1 cellular context compared by ENCODE assay signal in genomic region chrX:131287556-131288179, GRCh38.
A peak's percentile ranks its signal among the peaks of the same experiment; 100 is the strongest.
TF ChIP-seq lines count a peak whose summit lies in the region.

No MANE protein-coding gene starts in this region.

TF ChIP-seq in HepG2, 621 proteins besides CTCF, POLR2A, EP300 and RAD21 (continued from another document and continues in another):
- TF ChIP-seq GMEB2 (CRISPR knock-in tag; IDR thresholded peaks at IDR 0.05; ENCODE audit: low read depth), result no peak
- TF ChIP-seq NFE2L2 (IDR thresholded peaks at IDR 0.05; ENCODE audit: low read length), result no peak
- TF ChIP-seq FOXA1 (IDR thresholded peaks at IDR 0.05), result no peak
- peak; percentile 52 for TF ChIP-seq FOXA1 (CRISPR knock-in tag; IDR thresholded peaks at IDR 0.05)
- no peak for TF ChIP-seq GLI4 (CRISPR knock-in tag; IDR thresholded peaks at IDR 0.05; ENCODE audit: borderline replicate concordance)
- TF ChIP-seq ZMAT3 (CRISPR knock-in tag; conservative IDR thresholded peaks at IDR 0.05), result no peak
- no peak for TF ChIP-seq ARNT2 (CRISPR knock-in tag; IDR thresholded peaks at IDR 0.05; ENCODE audit: low read depth)
- TF ChIP-seq SMC3 (IDR thresholded peaks at IDR 0.05; ENCODE audit: low read length), result no peak; the same call in 1 of the 2 replicates
- no peak for TF ChIP-seq KLF15 (CRISPR knock-in tag; IDR thresholded peaks at IDR 0.05; ENCODE audit: borderline replicate concordance)
- no peak for TF ChIP-seq CEBPG (CRISPR knock-in tag; IDR thresholded peaks at IDR 0.05)
- TF ChIP-seq HOXA9 (CRISPR knock-in tag; IDR thresholded peaks at IDR 0.05; ENCODE audit: borderline replicate concordance), result no peak
- TF ChIP-seq KAT2B (IDR thresholded peaks at IDR 0.05; ENCODE audit: borderline replicate concordance, low read depth, low read length), result no peak
- no peak for TF ChIP-seq KLF12 (CRISPR knock-in tag; IDR thresholded peaks at IDR 0.05; ENCODE audit: borderline replicate concordance)
- no peak for TF ChIP-seq CC2D1A (CRISPR knock-in tag; IDR thresholded peaks at IDR 0.05)
- TF ChIP-seq HNF4A (CRISPR knock-in tag; IDR thresholded peaks at IDR 0.05), result peak; percentile 78
- TF ChIP-seq ZNF569 (CRISPR knock-in tag; IDR thresholded peaks at IDR 0.05; ENCODE audit: borderline replicate concordance), result no peak
- no peak for TF ChIP-seq KLF13 (CRISPR knock-in tag; IDR thresholded peaks at IDR 0.05)
- no peak for TF ChIP-seq PHF8 (CRISPR knock-in tag; IDR thresholded peaks at IDR 0.05)
- no peak for TF ChIP-seq DMAP1 (CRISPR knock-in tag; IDR thresholded peaks at IDR 0.05)
- TF ChIP-seq HMG20B (CRISPR knock-in tag; conservative IDR thresholded peaks at IDR 0.05), result no peak
- TF ChIP-seq GZF1 (CRISPR knock-in tag; IDR thresholded peaks at IDR 0.05), result peak; percentile 96
- TF ChIP-seq ZNF121 (CRISPR knock-in tag; IDR thresholded peaks at IDR 0.05), result no peak
- TF ChIP-seq ZNF773 (CRISPR knock-in tag; IDR thresholded peaks at IDR 0.05; ENCODE audit: borderline replicate concordance), result no peak
- TF ChIP-seq TOPORS (CRISPR knock-in tag; IDR thresholded peaks at IDR 0.05), result no peak
- TF ChIP-seq PAX8 (CRISPR knock-in tag; IDR thresholded peaks at IDR 0.05; ENCODE audit: borderline replicate concordance), result no peak
- TF ChIP-seq, protein P1, sequence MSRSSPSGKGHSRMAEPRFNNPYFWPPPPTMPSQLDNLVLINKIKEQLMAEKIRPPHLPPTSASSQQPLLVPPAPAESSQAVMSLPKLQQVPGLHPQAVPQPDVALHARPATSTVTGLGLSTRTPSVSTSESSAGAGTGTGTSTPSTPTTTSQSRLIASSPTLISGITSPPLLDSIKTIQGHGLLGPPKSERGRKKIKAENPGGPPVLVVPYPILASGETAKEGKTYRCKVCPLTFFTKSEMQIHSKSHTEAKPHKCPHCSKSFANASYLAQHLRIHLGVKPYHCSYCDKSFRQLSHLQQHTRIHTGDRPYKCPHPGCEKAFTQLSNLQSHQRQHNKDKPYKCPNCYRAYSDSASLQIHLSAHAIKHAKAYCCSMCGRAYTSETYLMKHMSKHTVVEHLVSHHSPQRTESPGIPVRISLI (CRISPR knock-in tag; IDR thresholded peaks at IDR 0.05; ENCODE audit: borderline replicate concordance), result no peak
- TF ChIP-seq, protein P2, sequence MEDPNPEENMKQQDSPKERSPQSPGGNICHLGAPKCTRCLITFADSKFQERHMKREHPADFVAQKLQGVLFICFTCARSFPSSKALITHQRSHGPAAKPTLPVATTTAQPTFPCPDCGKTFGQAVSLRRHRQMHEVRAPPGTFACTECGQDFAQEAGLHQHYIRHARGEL (CRISPR knock-in tag; IDR thresholded peaks at IDR 0.05), result no peak
- TF ChIP-seq TEAD3 (CRISPR knock-in tag; optimal IDR thresholded peaks at IDR 0.05; ENCODE audit: borderline replicate concordance), result peak; percentile 30
- TF ChIP-seq MEF2D (CRISPR knock-in tag; IDR thresholded peaks at IDR 0.05), result no peak
- no peak for TF ChIP-seq ZBTB42 (CRISPR knock-in tag; IDR thresholded peaks at IDR 0.05)
- no peak for TF ChIP-seq REST (IDR thresholded peaks at IDR 0.05; ENCODE audit: borderline replicate concordance in 1 of 2, low read depth in 1 of 2, low read length in 2 of 2)
- TF ChIP-seq PAXIP1 (CRISPR knock-in tag; conservative IDR thresholded peaks at IDR 0.05), result peak; percentile 85
- TF ChIP-seq, protein P3, sequence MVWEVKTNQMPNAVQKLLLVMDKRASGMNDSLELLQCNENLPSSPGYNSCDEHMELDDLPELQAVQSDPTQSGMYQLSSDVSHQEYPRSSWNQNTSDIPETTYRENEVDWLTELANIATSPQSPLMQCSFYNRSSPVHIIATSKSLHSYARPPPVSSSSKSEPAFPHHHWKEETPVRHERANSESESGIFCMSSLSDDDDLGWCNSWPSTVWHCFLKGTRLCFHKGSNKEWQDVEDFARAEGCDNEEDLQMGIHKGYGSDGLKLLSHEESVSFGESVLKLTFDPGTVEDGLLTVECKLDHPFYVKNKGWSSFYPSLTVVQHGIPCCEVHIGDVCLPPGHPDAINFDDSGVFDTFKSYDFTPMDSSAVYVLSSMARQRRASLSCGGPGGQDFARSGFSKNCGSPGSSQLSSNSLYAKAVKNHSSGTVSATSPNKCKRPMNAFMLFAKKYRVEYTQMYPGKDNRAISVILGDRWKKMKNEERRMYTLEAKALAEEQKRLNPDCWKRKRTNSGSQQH (CRISPR knock-in tag; IDR thresholded peaks at IDR 0.05; ENCODE audit: low read depth), result no peak
- no peak for TF ChIP-seq PHF20 (CRISPR knock-in tag; IDR thresholded peaks at IDR 0.05)
- TF ChIP-seq CSRNP2 (CRISPR knock-in tag; conservative IDR thresholded peaks at IDR 0.05; ENCODE audit: low read depth), result no peak
- TF ChIP-seq, protein P4, sequence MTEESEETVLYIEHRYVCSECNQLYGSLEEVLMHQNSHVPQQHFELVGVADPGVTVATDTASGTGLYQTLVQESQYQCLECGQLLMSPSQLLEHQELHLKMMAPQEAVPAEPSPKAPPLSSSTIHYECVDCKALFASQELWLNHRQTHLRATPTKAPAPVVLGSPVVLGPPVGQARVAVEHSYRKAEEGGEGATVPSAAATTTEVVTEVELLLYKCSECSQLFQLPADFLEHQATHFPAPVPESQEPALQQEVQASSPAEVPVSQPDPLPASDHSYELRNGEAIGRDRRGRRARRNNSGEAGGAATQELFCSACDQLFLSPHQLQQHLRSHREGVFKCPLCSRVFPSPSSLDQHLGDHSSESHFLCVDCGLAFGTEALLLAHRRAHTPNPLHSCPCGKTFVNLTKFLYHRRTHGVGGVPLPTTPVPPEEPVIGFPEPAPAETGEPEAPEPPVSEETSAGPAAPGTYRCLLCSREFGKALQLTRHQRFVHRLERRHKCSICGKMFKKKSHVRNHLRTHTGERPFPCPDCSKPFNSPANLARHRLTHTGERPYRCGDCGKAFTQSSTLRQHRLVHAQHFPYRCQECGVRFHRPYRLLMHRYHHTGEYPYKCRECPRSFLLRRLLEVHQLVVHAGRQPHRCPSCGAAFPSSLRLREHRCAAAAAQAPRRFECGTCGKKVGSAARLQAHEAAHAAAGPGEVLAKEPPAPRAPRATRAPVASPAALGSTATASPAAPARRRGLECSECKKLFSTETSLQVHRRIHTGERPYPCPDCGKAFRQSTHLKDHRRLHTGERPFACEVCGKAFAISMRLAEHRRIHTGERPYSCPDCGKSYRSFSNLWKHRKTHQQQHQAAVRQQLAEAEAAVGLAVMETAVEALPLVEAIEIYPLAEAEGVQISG (CRISPR knock-in tag; IDR thresholded peaks at IDR 0.05), result no peak
- no peak for TF ChIP-seq MXI1 (IDR thresholded peaks at IDR 0.05; ENCODE audit: borderline replicate concordance, low read depth, low read length)
- TF ChIP-seq, protein P5, sequence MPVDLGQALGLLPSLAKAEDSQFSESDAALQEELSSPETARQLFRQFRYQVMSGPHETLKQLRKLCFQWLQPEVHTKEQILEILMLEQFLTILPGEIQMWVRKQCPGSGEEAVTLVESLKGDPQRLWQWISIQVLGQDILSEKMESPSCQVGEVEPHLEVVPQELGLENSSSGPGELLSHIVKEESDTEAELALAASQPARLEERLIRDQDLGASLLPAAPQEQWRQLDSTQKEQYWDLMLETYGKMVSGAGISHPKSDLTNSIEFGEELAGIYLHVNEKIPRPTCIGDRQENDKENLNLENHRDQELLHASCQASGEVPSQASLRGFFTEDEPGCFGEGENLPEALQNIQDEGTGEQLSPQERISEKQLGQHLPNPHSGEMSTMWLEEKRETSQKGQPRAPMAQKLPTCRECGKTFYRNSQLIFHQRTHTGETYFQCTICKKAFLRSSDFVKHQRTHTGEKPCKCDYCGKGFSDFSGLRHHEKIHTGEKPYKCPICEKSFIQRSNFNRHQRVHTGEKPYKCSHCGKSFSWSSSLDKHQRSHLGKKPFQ (CRISPR knock-in tag; IDR thresholded peaks at IDR 0.05; ENCODE audit: insufficient replicate concordance), result no peak
- TF ChIP-seq, protein P6, sequence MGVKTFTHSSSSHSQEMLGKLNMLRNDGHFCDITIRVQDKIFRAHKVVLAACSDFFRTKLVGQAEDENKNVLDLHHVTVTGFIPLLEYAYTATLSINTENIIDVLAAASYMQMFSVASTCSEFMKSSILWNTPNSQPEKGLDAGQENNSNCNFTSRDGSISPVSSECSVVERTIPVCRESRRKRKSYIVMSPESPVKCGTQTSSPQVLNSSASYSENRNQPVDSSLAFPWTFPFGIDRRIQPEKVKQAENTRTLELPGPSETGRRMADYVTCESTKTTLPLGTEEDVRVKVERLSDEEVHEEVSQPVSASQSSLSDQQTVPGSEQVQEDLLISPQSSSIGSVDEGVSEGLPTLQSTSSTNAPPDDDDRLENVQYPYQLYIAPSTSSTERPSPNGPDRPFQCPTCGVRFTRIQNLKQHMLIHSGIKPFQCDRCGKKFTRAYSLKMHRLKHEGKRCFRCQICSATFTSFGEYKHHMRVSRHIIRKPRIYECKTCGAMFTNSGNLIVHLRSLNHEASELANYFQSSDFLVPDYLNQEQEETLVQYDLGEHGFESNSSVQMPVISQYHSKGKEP (CRISPR knock-in tag; IDR thresholded peaks at IDR 0.05), result no peak
- no peak for TF ChIP-seq ZNF652 (CRISPR knock-in tag; IDR thresholded peaks at IDR 0.05; ENCODE audit: borderline replicate concordance, low read depth)
- no peak for TF ChIP-seq ZNF138 (CRISPR knock-in tag; IDR thresholded peaks at IDR 0.05; ENCODE audit: low read depth)
- TF ChIP-seq ATRX (CRISPR knock-in tag; IDR thresholded peaks at IDR 0.05; ENCODE audit: borderline replicate concordance), result no peak
- no peak for TF ChIP-seq MBNL3 (CRISPR knock-in tag; conservative IDR thresholded peaks at IDR 0.05)
- no peak; the same call in 1 of the 2 replicates for TF ChIP-seq SALL1 (CRISPR knock-in tag; IDR thresholded peaks at IDR 0.05)
- TF ChIP-seq CREM (IDR thresholded peaks at IDR 0.05), result peak; percentile 20; the same call in 1 of the 2 replicates
- TF ChIP-seq CREM (CRISPR knock-in tag; IDR thresholded peaks at IDR 0.05), result no peak
- TF ChIP-seq TCF7 (IDR thresholded peaks at IDR 0.05; ENCODE audit: low read depth), result peak; percentile 10; the same call in 1 of the 2 replicates
- TF ChIP-seq ZNF343 (CRISPR knock-in tag; IDR thresholded peaks at IDR 0.05), result no peak
